13 cellular contexts compared by ENCODE assay signal in genomic region chr4:173415092-173415491, GRCh38. TPM values are rescaled to one million over a fixed set of nuclear protein-coding genes. Genes with fewer than 3 reads are reported as not detected.
DNase-seq lines count a peak whose midpoint lies in the region; ATAC-seq and TF ChIP-seq lines count a peak whose summit lies in the region.
"Had no signal": no experiment of that assay in that cellular context is flagged by ENCODE, and none has a peak within 500 bp of the region (broad histone marks: within the 10 kb centered on the region; RNA-seq: fewer than 3 reads in every experiment).

No MANE protein-coding gene starts in this region.

- intact Hi-C loops in left cardiac atrium (cut with DNase I), result loop anchor here in 1 of 2 donors (5.0 kb wide), 1 partner anchor 98 kb away; no protein-coding TSS in a partner anchor

- peak; percentile 42 to 59 for ATAC-seq in left cardiac atrium
- no peak for ATAC-seq in HG03342 (IDR thresholded peaks at IDR 0.05; ENCODE audit: unreplicated experiment)

- TF ChIP-seq CTCF in NB4 (IDR thresholded peaks at IDR 0.05; ENCODE audit: low read depth, low read length), result no peak

- peak overlapping the region; percentile 47 for H3K4me3 ChIP-seq in NB4 (ENCODE audit: low read depth, low read length)

- H3K27ac ChIP-seq in angular gyrus (ENCODE audit: low read depth, low read length) (peak overlapping the region; percentile 41), substantia nigra (ENCODE audit: low read depth, low read length, poor library complexity, severe bottlenecking) (peak overlapping the region; percentile 54)

- TF ChIP-seq POLR2A in NB4 (IDR thresholded peaks at IDR 0.05; ENCODE audit: extremely low read depth, insufficient read length), result no peak

- DNase-seq in NB4 (ENCODE audit: low read depth), result peak; percentile 92
- no peak for DNase-seq in left cardiac atrium
- DNase-seq in substantia nigra (lab: John Stamatoyannopoulos, UW), result no peak
- no peak for DNase-seq in Ammon's horn (ENCODE audit: low spot score)
- DNase-seq in activated CD8-positive, alpha-beta memory T cell treated with anti-CD3 and anti-CD28 coated beads for 24 hours, result no peak
- DNase-seq in SK-N-DZ (ENCODE audit: low spot score), result no peak
- DNase-seq: activated naive CD4-positive, alpha-beta T cell treated with anti-CD3 and anti-CD28 coated beads, Interleukin-2, amount 50 U/mL, for 16 hours; CD8-positive, alpha-beta memory T cell; HFFc6; naive B cell; NCI-H2171 treated with DMSO at 0.1 percent for 48 hours had no signal

RNA-seq across cellular contexts. Expression of gene SCRG1, which starts 16.2 kb away (rescaled TPM):
- total RNA-seq in left cardiac atrium, result 1 to 10 TPM; 1.6 to 1.9 TPM
- 0.03 and 0.10 TPM in 2 replicates for polyA plus RNA-seq in SK-N-DZ (2014; cell fraction: cytosol; rRNA removed)
- polyA plus RNA-seq in SK-N-DZ (2014; cell fraction: nucleus; rRNA removed), result 0.06 and 0.18 TPM in 2 replicates
- total RNA-seq: CD8-positive, alpha-beta memory T cell; HFFc6 had no signal
- polyA plus RNA-seq: CD8-positive, alpha-beta memory T cell had no signal

RNA-seq across cellular contexts. Expression of gene SAP30, which starts 44.3 kb away (rescaled TPM):
- 10 to 100 TPM; 18.0 to 20.0 TPM for total RNA-seq in left cardiac atrium
- polyA plus RNA-seq in SK-N-DZ (2014; cell fraction: cytosol; rRNA removed), result 60.1 and 80.2 TPM in 2 replicates
- polyA plus RNA-seq in SK-N-DZ (2014; cell fraction: nucleus; rRNA removed), result 40.6 and 65.7 TPM in 2 replicates
